7 cellular contexts compared by ENCODE assay signal in the genomic region with DNA sequence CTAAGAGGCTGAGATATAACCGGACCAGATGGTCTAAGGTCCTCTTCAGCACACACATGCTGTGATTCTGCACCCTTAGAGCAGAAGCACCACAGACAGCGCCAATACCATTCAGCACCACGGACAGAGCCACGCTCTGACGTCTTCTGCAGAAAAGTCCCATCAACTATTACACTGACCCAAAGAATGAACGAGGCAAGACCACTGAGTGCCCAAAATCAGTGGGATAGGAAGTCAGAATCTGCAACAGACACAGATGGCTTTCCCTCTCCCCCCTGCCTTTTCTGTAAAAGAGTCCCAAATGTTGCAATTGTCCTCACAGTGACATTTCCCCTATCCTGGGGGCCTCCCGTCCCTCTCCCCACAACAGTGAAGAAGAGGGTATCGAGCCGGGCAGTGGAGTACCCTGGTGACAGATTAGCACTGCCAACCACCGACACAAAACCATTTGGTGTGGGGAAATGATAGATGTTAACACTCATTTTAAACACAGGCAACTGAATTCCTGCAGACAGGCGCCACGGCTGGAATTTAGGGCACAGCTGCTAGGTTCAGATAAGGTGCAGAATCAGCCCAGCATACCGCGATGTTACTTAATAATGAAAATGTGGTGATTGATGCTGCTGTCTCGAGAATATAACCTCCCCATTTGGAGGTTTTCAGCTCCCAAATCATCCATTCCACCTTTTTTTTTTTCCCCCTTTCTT.
DNase-seq lines count a peak whose midpoint lies in the region; ATAC-seq and TF ChIP-seq lines count a peak whose summit lies in the region.

No MANE protein-coding gene starts in this region.

- DNase-seq in H9 (peak; percentile 69), OCI-LY7 (ENCODE audit: low spot score) (peak; percentile 38), T47D (ENCODE audit: low read depth in 1 of 2, low spot score in 1 of 2) (peak; percentile 70 to 90), medulla oblongata (ENCODE audit: extremely low spot score) (peak; percentile 29), amniotic stem cell (lab: John Stamatoyannopoulos, UW) (no peak)
- DNase-seq in activated effector memory CD4-positive, alpha-beta T cell treated with anti-CD3 and anti-CD28 coated beads, Interleukin-2, amount 50 U/mL, for 16 hours, result no peak

- in situ Hi-C loops in T47D (cut with HindIII; ENCODE audit: low pct_unique_long_range_greater_than_20kb, low sequenced_read_pairs), result no loop called here

- H3K4me3 Mint-ChIP-seq in H9, result no peak overlapping the region

- no peaks in the 10 kb centered on the region for H3K36me3 Mint-ChIP-seq in H9 (ENCODE audit: insufficient read depth in 1 of 3, low read depth in 3 of 3)

- H4K20me1 ChIP-seq in H9 (ENCODE audit: control insufficient read depth, insufficient read depth, insufficient read length) (no peaks in the 10 kb centered on the region), OCI-LY7 (ENCODE audit: insufficient read depth, low read length) (no peaks in the 10 kb centered on the region)

- H2AFZ ChIP-seq in H9 (ENCODE audit: low read length), result no peak overlapping the region
- no peak overlapping the region for H2AFZ ChIP-seq in OCI-LY7 (ENCODE audit: low read length)

- H3K79me2 ChIP-seq in H9 (ENCODE audit: insufficient read depth, low read length) (no peaks in the 10 kb centered on the region), OCI-LY7 (ENCODE audit: insufficient read depth, low read depth, low read length) (no peaks in the 10 kb centered on the region)

- H3K4me1 Mint-ChIP-seq in H9, result 0 out of 4 replicates have a peak, but pooled peaks cover 2 to 4% of the 10 kb centered on the region in 2 experiments

- H3K56ac ChIP-seq in H9 (ENCODE audit: insufficient read length, low read depth, low read length), result no peak overlapping the region

- H3K4me3 ChIP-seq in OCI-LY7 (ENCODE audit: low read depth, low read length, poor library complexity, severe bottlenecking), result no peak overlapping the region

- H3K36me3 ChIP-seq in OCI-LY7 (ENCODE audit: insufficient read depth, low read length), result no peaks in the 10 kb centered on the region

- H2BK15ac ChIP-seq in H9 (ENCODE audit: low read depth, low read length), result no peak overlapping the region

- H3T11ph ChIP-seq in H9 (ENCODE audit: low read length), result no peak overlapping the region

- H3K14ac ChIP-seq in H9 (ENCODE audit: insufficient read depth, low read length), result no peak overlapping the region

- H3K9me2 ChIP-seq in OCI-LY7 (ENCODE audit: insufficient read depth, low read length), result no peaks in the 10 kb centered on the region

- no peaks in the 10 kb centered on the region; the same call in 1 of the 2 replicates for H3K4me1 ChIP-seq in H9 (ENCODE audit: insufficient read depth, low read length)
- H3K4me1 ChIP-seq in OCI-LY7 (ENCODE audit: insufficient read depth, low read length, poor library complexity, severe bottlenecking), result no peaks in the 10 kb centered on the region

- no peak overlapping the region for H3K4ac ChIP-seq in H9 (ENCODE audit: low read depth, low read length)

- TF ChIP-seq CTCF in H9 (conservative IDR thresholded peaks at IDR 0.05) (no peak), OCI-LY7 (conservative IDR thresholded peaks at IDR 0.05; ENCODE audit: low read length) (no peak)

- no peaks in the 10 kb centered on the region for H3K9me3 ChIP-seq in H9 (ENCODE audit: control insufficient read depth, low read depth, low read length)
- H3K9me3 ChIP-seq in OCI-LY7 (ENCODE audit: low read length), result no peaks in the 10 kb centered on the region

- no peak overlapping the region for H3K27ac Mint-ChIP-seq in H9

- no peaks in the 10 kb centered on the region for H3K23me2 ChIP-seq in H9 (ENCODE audit: insufficient read length, low read depth, low read length, poor library complexity, severe bottlenecking)

- POLR2A ChIA-PET in OCI-LY7 (lab: Charles Lee), result interaction anchor here (0.6 kb wide), 1 partner anchor 41 kb away, joined by 3 read pairs; no protein-coding TSS in a partner anchor

- H4K91ac ChIP-seq in H9 (ENCODE audit: insufficient read length, low read depth, low read length), result no peak overlapping the region

- H3K9me3 Mint-ChIP-seq in H9, result no peaks in the 10 kb centered on the region

- H3K18ac ChIP-seq in H9 (ENCODE audit: insufficient read length, low read depth, low read length), result no peak overlapping the region

- no peak overlapping the region for H2BK20ac ChIP-seq in H9 (ENCODE audit: low read depth, low read length, poor library complexity, severe bottlenecking)

- BruUV-seq in OCI-LY7 (replicated peaks; lab: Mats Ljungman, UMichigan), result no TSS peak

- no peak overlapping the region for H4K8ac ChIP-seq in H9 (replicated peaks; ENCODE audit: insufficient read length, low read depth, low read length)

- H3K27me3 ChIP-seq in H9 (ENCODE audit: insufficient read depth, low read length), result no peaks in the 10 kb centered on the region

- no peak overlapping the region for H3K27ac ChIP-seq in H9 (ENCODE audit: insufficient read length, low read depth, low read length)
- no peak overlapping the region for H3K27ac ChIP-seq in OCI-LY7 (ENCODE audit: low read depth, low read length, poor library complexity, severe bottlenecking)

- no peak overlapping the region for H3K23ac ChIP-seq in H9 (ENCODE audit: insufficient read length, low read depth, low read length)

- no peak overlapping the region for H4K5ac ChIP-seq in H9 (ENCODE audit: insufficient read length, low read depth, low read length)

- WGBS in H9 (ENCODE audit: extremely low coverage, insufficient read length, low lambda C conversion rate), result no CpG with 5 or more reads among the region's 15 CpGs

- no peak overlapping the region for H2BK5ac ChIP-seq in H9 (ENCODE audit: insufficient read length, low read length)

- H3K9ac ChIP-seq in H9 (ENCODE audit: extremely low read depth, insufficient read length, low read length), result no peak overlapping the region

- H2BK120ac ChIP-seq in H9 (ENCODE audit: low read depth, low read length, poor library complexity, severe bottlenecking), result no peak overlapping the region

- intact Hi-C loops in OCI-LY7 (cut with micrococcal nuclease; ENCODE audit: unreplicated experiment), result no loop called here

- H3K79me1 ChIP-seq in H9 (ENCODE audit: insufficient read depth, low read depth, low read length, poor library complexity, severe bottlenecking), result no peaks in the 10 kb centered on the region

- CTCF ChIA-PET in OCI-LY7 (lab: Charles Lee; ENCODE audit: unreplicated experiment), result no interaction called here

- no peak overlapping the region for H2AK5ac ChIP-seq in H9 (ENCODE audit: insufficient read length, low read length)

- peaks cover 51% of the 10 kb centered on the region for H3K27me3 Mint-ChIP-seq in H9 (ENCODE audit: low read depth)

- no peak overlapping the region for H2BK12ac ChIP-seq in H9 (ENCODE audit: insufficient read length, low read depth, low read length)

- ATAC-seq in GM21717 (IDR thresholded peaks at IDR 0.05; ENCODE audit: unreplicated experiment), result no peak

- H3K4me2 ChIP-seq in H9 (ENCODE audit: insufficient read depth, insufficient read length, low read length), result no peak overlapping the region
- H3K4me2 ChIP-seq in OCI-LY7 (ENCODE audit: low read length), result no peak overlapping the region

Comparison
In these comparisons a context has a peak if more than half of its experiments do, and no peak if none do; other contexts are left out.
1. DNase-seq: peak in H9 (single experiment), OCI-LY7 (single experiment), T47D (2 of 2) and medulla oblongata (single experiment); none in activated effector memory CD4-positive, alpha-beta T cell treated with anti-CD3 and anti-CD28 coated beads, Interleukin-2, amount 50 U/mL, for 16 hours (single experiment) and amniotic stem cell (single experiment).